In the genomic region with DNA sequence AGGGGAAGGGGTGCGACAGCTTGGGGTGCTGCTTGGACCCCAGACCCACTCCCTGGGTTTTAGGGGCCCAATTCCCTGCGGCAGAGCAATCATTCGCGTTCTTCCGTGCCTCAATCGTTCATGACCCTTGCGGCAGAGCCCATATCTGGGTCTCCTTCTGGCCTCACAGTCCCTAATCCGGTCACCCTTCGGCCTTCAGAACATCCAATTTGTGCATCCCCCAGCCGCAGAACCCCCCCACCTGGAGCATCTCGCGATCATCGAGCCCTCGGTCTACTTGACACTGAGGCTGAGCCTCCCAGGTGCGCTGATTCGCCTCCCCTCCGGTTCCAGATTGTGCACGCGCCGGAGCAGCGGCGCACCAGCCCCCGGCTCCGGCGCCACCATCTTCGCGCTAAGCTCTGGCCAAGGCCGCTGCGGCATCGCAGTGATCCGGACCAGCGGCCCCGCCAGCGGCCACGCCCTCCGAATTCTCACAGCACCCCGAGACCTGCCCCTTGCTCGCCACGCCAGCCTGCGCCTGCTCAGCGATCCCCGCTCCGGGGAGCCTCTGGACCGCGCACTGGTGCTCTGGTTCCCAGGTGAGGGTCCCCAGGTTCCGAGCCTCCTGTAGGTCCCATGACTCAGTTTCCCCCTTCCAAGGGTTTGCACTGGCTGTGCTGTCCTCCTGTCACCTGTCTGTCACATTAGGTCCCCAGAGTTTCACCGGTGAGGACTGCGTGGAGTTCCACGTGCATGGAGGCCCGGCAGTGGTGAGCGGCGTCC, we compare ENCODE assay signal across 6 cellular contexts.
A peak's percentile ranks its signal among the peaks of the same experiment; 100 is the strongest.
DNase-seq lines count a peak whose midpoint lies in the region; ATAC-seq, FAIRE-seq and TF ChIP-seq lines count a peak whose summit lies in the region.

No MANE protein-coding gene starts in this region.

- peaks cover 45% of the 10 kb centered on the region for H3K36me3 Mint-ChIP-seq in stimulated activated effector memory CD8-positive, alpha-beta T cell treated with anti-CD3 and anti-CD28 coated beads, Interleukin-12 subunit alpha, Interleukin-12 subunit beta, amount 100 ng/mL, for 72 hours

- no peak for TF ChIP-seq CTCF in RWPE1 (conservative IDR thresholded peaks at IDR 0.05; ENCODE audit: low read depth)
- no peak for TF ChIP-seq CTCF in fibroblast of pulmonary artery (IDR thresholded peaks at IDR 0.05; ENCODE audit: low read length, missing control alignments)

- H3K9me3 Mint-ChIP-seq in stimulated activated effector memory CD8-positive, alpha-beta T cell treated with anti-CD3 and anti-CD28 coated beads, Interleukin-12 subunit alpha, Interleukin-12 subunit beta, amount 100 ng/mL, for 72 hours = no peaks in the 10 kb centered on the region

- peak overlapping the region; percentile 95 for H3K4me3 ChIP-seq in fibroblast of pulmonary artery (replicated peaks; ENCODE audit: low read depth, low read length)

- peaks cover 44% of the 10 kb centered on the region for H3K4me1 Mint-ChIP-seq in stimulated activated effector memory CD8-positive, alpha-beta T cell treated with anti-CD3 and anti-CD28 coated beads, Interleukin-12 subunit alpha, Interleukin-12 subunit beta, amount 100 ng/mL, for 72 hours

- H3K27ac Mint-ChIP-seq in stimulated activated effector memory CD8-positive, alpha-beta T cell treated with anti-CD3 and anti-CD28 coated beads, Interleukin-12 subunit alpha, Interleukin-12 subunit beta, amount 100 ng/mL, for 72 hours = peak overlapping the region; percentile 98

- POLR2A ChIA-PET in RWPE1 (lab: Yijun Ruan, JAX; ENCODE audit: low non-redundant PET) = interaction anchor here (0.6 to 0.7 kb wide), 2 partner anchors 11 to 276 kb away, joined by 4 to 8 read pairs; no protein-coding TSS in a partner anchor

- FAIRE-seq in urothelium cell line (lab: Jason Lieb, UNC) = no peak

- CTCF ChIA-PET in RWPE1 (lab: Yijun Ruan, JAX) = no interaction called here

- DNase-seq in GM19238 (ENCODE audit: insufficient read length, low spot score) (peak; percentile 41), RWPE1 (ENCODE audit: low spot score) (peak; percentile 55), fibroblast of pulmonary artery (ENCODE audit: low read depth) (no peak), urothelium cell line (ENCODE audit: low spot score) (no peak)
- DNase-seq in stimulated activated effector memory CD8-positive, alpha-beta T cell treated with anti-CD3 and anti-CD28 coated beads, Interleukin-12 subunit alpha, Interleukin-12 subunit beta, amount 100 ng/mL, for 72 hours (ENCODE audit: low spot score in 2 of 2) = peak in 1 of 2 donors; percentile 68

- ATAC-seq in stimulated activated effector memory CD8-positive, alpha-beta T cell treated with anti-CD3 and anti-CD28 coated beads, Interleukin-12 subunit alpha, Interleukin-12 subunit beta, amount 100 ng/mL, for 72 hours = peak; percentile 2
- no peak for ATAC-seq in HG03097 (IDR thresholded peaks at IDR 0.05; ENCODE audit: low FRiP score, unreplicated experiment)

- peak overlapping the region; percentile 98 for H3K4me3 Mint-ChIP-seq in stimulated activated effector memory CD8-positive, alpha-beta T cell treated with anti-CD3 and anti-CD28 coated beads, Interleukin-12 subunit alpha, Interleukin-12 subunit beta, amount 100 ng/mL, for 72 hours

- peak overlapping the region; percentile 98 for H3K27ac ChIP-seq in RWPE1

Comparison
In these comparisons a context has a peak if more than half of its experiments do, and no peak if none do; other contexts are left out.
1. DNase-seq: peak in GM19238 (single experiment) and RWPE1 (single experiment); none in fibroblast of pulmonary artery (single experiment) and urothelium cell line (single experiment).